Comparison of ENCODE assay signal across 10 cellular contexts in genomic region chr1:236465231-236465958, GRCh38. TPM values are rescaled to one million over a fixed set of nuclear protein-coding genes. Genes with fewer than 3 reads are reported as not detected.
A peak's percentile ranks its signal among the peaks of the same experiment; 100 is the strongest.
DNase-seq lines count a peak whose midpoint lies in the region; ATAC-seq and TF ChIP-seq lines count a peak whose summit lies in the region.
"Had no signal": no experiment of that assay in that cellular context is flagged by ENCODE, and none has a peak within 500 bp of the region (broad histone marks: within the 10 kb centered on the region; RNA-seq: fewer than 3 reads in every experiment).

No MANE protein-coding gene starts in this region.

- no peaks in the 10 kb centered on the region for H3K4me1 ChIP-seq in upper lobe of left lung
- no peaks in the 10 kb centered on the region for H3K4me1 ChIP-seq in gastroesophageal sphincter

- 74 to 78% methylated on average over 9 of the region's 9 CpGs for WGBS in upper lobe of left lung, 2 donors
- WGBS in gastroesophageal sphincter (ENCODE audit: low coverage in 1 of 2), 2 donors, result 78 to 92% methylated on average over 5 to 9 of the region's 9 CpGs

- TF ChIP-seq EP300 in upper lobe of left lung (IDR thresholded peaks at IDR 0.05) (no peak), gastroesophageal sphincter (IDR thresholded peaks at IDR 0.05) (no peak)

- TF ChIP-seq POLR2A in upper lobe of left lung (IDR thresholded peaks at IDR 0.05) (no peak), gastroesophageal sphincter (IDR thresholded peaks at IDR 0.05) (no peak)

- H3K9me3 ChIP-seq in upper lobe of left lung, result no peaks in the 10 kb centered on the region
- no peaks in the 10 kb centered on the region for H3K9me3 ChIP-seq in gastroesophageal sphincter

- H3K36me3 ChIP-seq in upper lobe of left lung (no peaks in the 10 kb centered on the region), gastroesophageal sphincter (no peaks in the 10 kb centered on the region)

- H3K27me3 ChIP-seq in upper lobe of left lung (no peaks in the 10 kb centered on the region), gastroesophageal sphincter (peaks cover 17% of the 10 kb centered on the region)

- H3K4me3 ChIP-seq in upper lobe of left lung (no peak overlapping the region), gastroesophageal sphincter (no peak overlapping the region)

- H3K27ac ChIP-seq in upper lobe of left lung (no peak overlapping the region), gastroesophageal sphincter (no peak overlapping the region)

- TF ChIP-seq CTCF in upper lobe of left lung (IDR thresholded peaks at IDR 0.05) (no peak), gastroesophageal sphincter (IDR thresholded peaks at IDR 0.05) (no peak)

- no peak for DNase-seq in NCI-H510A treated with DMSO at 0.1 percent for 48 hours (lab: John Stamatoyannopoulos, UW)
- DNase-seq in upper lobe of left lung, result no peak
- no peak for DNase-seq in cerebellar nuclear complex (lab: John Stamatoyannopoulos, UW)
- DNase-seq: foreskin fibroblast, NCI-H2171 had no signal

- ATAC-seq in GM18861 (IDR thresholded peaks at IDR 0.05; ENCODE audit: unreplicated experiment), result peak; percentile 29
- ATAC-seq in GM21515 (IDR thresholded peaks at IDR 0.05; ENCODE audit: unreplicated experiment), result peak; percentile 34
- peak; percentile 33 for ATAC-seq in HG03139 (IDR thresholded peaks at IDR 0.05; ENCODE audit: unreplicated experiment)
- ATAC-seq in esophagus mucosa, result peak; percentile 6
- ATAC-seq in upper lobe of left lung (ENCODE audit: low FRiP score in 2 of 2), result no peak
- no peak for ATAC-seq in gastroesophageal sphincter

RNA-seq across cellular contexts. Expression of gene LGALS8, which starts 58.4 kb away (rescaled TPM):
- total RNA-seq in esophagus mucosa, result 30.1 TPM
- 100 to 1,000 TPM in 1 of 6 donors, 10 to 100 TPM in 5; 56.2 to 225 (median 75.2) TPM for total RNA-seq in upper lobe of left lung
- 10 to 100 TPM; 50.5 to 81.8 (median 54.7) TPM for total RNA-seq in gastroesophageal sphincter

Comparison
In these comparisons a context has a peak if more than half of its experiments do, and no peak if none do; other contexts are left out.
1. ATAC-seq: peak in GM18861 (single experiment), GM21515 (single experiment), HG03139 (single experiment) and esophagus mucosa (single experiment); none in upper lobe of left lung (0 of 2) and gastroesophageal sphincter (single experiment).